Comparison of ENCODE assay signal across 15 cellular contexts in the genomic region with DNA sequence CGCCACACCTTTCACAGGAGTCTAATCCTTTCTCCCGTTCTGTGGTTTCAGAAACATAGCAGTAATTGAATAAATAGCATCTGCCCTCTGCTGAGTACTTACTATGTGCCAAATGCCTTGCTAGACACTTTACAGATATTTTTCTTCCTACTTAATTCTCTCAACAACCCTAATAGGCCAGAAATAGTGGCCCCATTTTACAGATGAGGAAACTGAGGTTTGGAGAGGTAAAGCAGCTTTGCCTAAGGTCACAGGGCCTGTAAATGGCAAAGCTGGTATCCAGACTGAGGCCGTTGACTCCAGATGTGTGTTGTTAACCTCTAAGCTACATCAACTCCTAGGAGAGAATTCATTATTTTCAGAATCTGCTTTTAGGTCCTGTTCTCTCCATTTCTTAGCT.
DNase-seq lines count a peak whose midpoint lies in the region; TF ChIP-seq lines count a peak whose summit lies in the region.
"Had no signal": no experiment of that assay in that cellular context is flagged by ENCODE, and none has a peak within 500 bp of the region (broad histone marks: within the 10 kb centered on the region; RNA-seq: fewer than 3 reads in every experiment).

No MANE protein-coding gene starts in this region.

- no peak overlapping the region for H4K12ac ChIP-seq in trophoblast cell (ENCODE audit: low read depth, low read length)

- CTCF ChIA-PET in Caco-2 (lab: Charles Lee): no interaction called here

- H4K8ac ChIP-seq in trophoblast cell (ENCODE audit: low read depth, low read length): peak overlapping the region; percentile 78

- H3K27me3 ChIP-seq in Caco-2 (replicated peaks; ENCODE audit: control insufficient read depth, insufficient read depth, low read length): no peaks in the 10 kb centered on the region
- H3K27me3 ChIP-seq in SJCRH30: no peaks in the 10 kb centered on the region
- H3K27me3 ChIP-seq in layer of hippocampus (ENCODE audit: control insufficient read depth, insufficient read depth, low read length): no peaks in the 10 kb centered on the region
- no peaks in the 10 kb centered on the region for H3K27me3 ChIP-seq in trophoblast cell (ENCODE audit: insufficient read depth, low read length)

- peak overlapping the region; percentile 84 for H3K27ac ChIP-seq in SJCRH30
- H3K27ac ChIP-seq in layer of hippocampus (ENCODE audit: low read depth, low read length): peak overlapping the region; percentile 6
- H3K27ac ChIP-seq in trophoblast cell (ENCODE audit: low read depth, low read length): peak overlapping the region; percentile 99

- H3K79me1 ChIP-seq in trophoblast cell (ENCODE audit: low read length): peaks cover 82% of the 10 kb centered on the region

- TF ChIP-seq CTCF in Caco-2 (IDR thresholded peaks at IDR 0.05; ENCODE audit: insufficient read depth in 1 of 2, low read depth in 1 of 2, low read length in 1 of 2, severe bottlenecking in 1 of 2, unreplicated experiment in 1 of 2): no peak

- peak overlapping the region; percentile 88 for H2BK12ac ChIP-seq in trophoblast cell (ENCODE audit: low read length)

- peak overlapping the region; percentile 92 for H4K91ac ChIP-seq in trophoblast cell (ENCODE audit: low read depth, low read length)

- WGBS in trophoblast cell (ENCODE audit: extremely low coverage, insufficient coverage, insufficient read length): no CpG with 5 or more reads among the region's 3 CpGs

- no peak overlapping the region for H3K23ac ChIP-seq in trophoblast cell (ENCODE audit: low read length)

- DNase-seq in Caco-2 (no peak), SJCRH30 (no peak), trophoblast cell (no peak), NCI-H187 treated with DMSO at 0.1 percent for 48 hours (lab: John Stamatoyannopoulos, UW) (no peak), HUDEP-2 (lab: John Stamatoyannopoulos, UW; ENCODE audit: unreplicated experiment in 76 of 76) (no peak)
- DNase-seq: C1 segment of cervical spinal cord; CD4-positive, alpha-beta memory T cell; COR-L47; DMS153; EL; GDM1; H9 had no signal

- H3K36me3 Mint-ChIP-seq in Caco-2 (ENCODE audit: insufficient read depth, unreplicated experiment): peaks cover 55% of the 10 kb centered on the region
- H3K36me3 Mint-ChIP-seq: CD4-positive, alpha-beta memory T cell had no signal

- H2AFZ ChIP-seq in trophoblast cell (ENCODE audit: insufficient read depth, low read length, poor library complexity): no peak overlapping the region
- H2AFZ ChIP-seq: GM23338 had no signal

- H3K27ac Mint-ChIP-seq in Caco-2 (ENCODE audit: unreplicated experiment): peak overlapping the region; percentile 50
- H3K27ac Mint-ChIP-seq: CD4-positive, alpha-beta memory T cell had no signal

- H3K4me2 ChIP-seq in trophoblast cell (ENCODE audit: low read length): no peak overlapping the region
- H3K4me2 ChIP-seq: GM23338 had no signal

- H3K4me1 ChIP-seq in Caco-2 (0 out of 2 replicates have a peak, but pooled peaks cover 10% of the 10 kb centered on the region), SJCRH30 (peaks cover 45% of the 10 kb centered on the region), trophoblast cell (ENCODE audit: control insufficient read depth in 1 of 2, insufficient read depth in 2 of 2, low read length in 2 of 2) (peaks cover 41 to 54% of the 10 kb centered on the region in 2 experiments)

- no peak overlapping the region for H3K4me3 Mint-ChIP-seq in Caco-2 (ENCODE audit: unreplicated experiment)
- H3K4me3 Mint-ChIP-seq: CD4-positive, alpha-beta memory T cell; GM23338; H9 had no signal

- no peaks in the 10 kb centered on the region for H3K9me3 Mint-ChIP-seq in Caco-2 (ENCODE audit: unreplicated experiment)
- H3K9me3 Mint-ChIP-seq: CD4-positive, alpha-beta memory T cell; GM23338; H9 had no signal

- H3K36me3 ChIP-seq in Caco-2 (ENCODE audit: control insufficient read depth, insufficient read depth, low read length) (no peaks in the 10 kb centered on the region; the same call in 1 of the 2 replicates), SJCRH30 (0 out of 2 replicates have a peak, but pooled peaks cover 2% of the 10 kb centered on the region), trophoblast cell (ENCODE audit: control insufficient read depth in 1 of 2, insufficient read depth in 2 of 2, low read length in 2 of 2) (peaks cover 38 to 39% of the 10 kb centered on the region in 2 experiments)

- no TSS peak for BruUV-seq in Caco-2 (replicated peaks; lab: Mats Ljungman, UMichigan)

- peak overlapping the region; percentile 53 for H2BK5ac ChIP-seq in trophoblast cell (ENCODE audit: low read depth, low read length, poor library complexity)

- no peak overlapping the region for H3K9ac ChIP-seq in trophoblast cell (ENCODE audit: low read length)

- H2BK120ac ChIP-seq in trophoblast cell (ENCODE audit: insufficient read depth, low read length, poor library complexity): peak overlapping the region; percentile 89

- peak overlapping the region; percentile 94 for H3K14ac ChIP-seq in trophoblast cell (ENCODE audit: low read length)

- H3K4ac ChIP-seq in trophoblast cell (ENCODE audit: low read depth, low read length): peak overlapping the region; percentile 80

- no peaks in the 10 kb centered on the region for H3K27me3 Mint-ChIP-seq in Caco-2 (ENCODE audit: insufficient read depth, unreplicated experiment)

- H3K18ac ChIP-seq in trophoblast cell (ENCODE audit: low read length): peak overlapping the region; percentile 75

- H3K4me1 Mint-ChIP-seq in Caco-2 (ENCODE audit: low read depth, unreplicated experiment): peaks cover 9% of the 10 kb centered on the region
- H3K4me1 Mint-ChIP-seq: CD4-positive, alpha-beta memory T cell had no signal

- peaks cover 32% of the 10 kb centered on the region for H3K79me2 ChIP-seq in trophoblast cell (ENCODE audit: control insufficient read depth, insufficient read depth, low read length, poor library complexity)

- H3K4me3 ChIP-seq in Caco-2 (ENCODE audit: low read depth, low read length) (no peak overlapping the region), SJCRH30 (no peak overlapping the region), trophoblast cell (ENCODE audit: low read depth, low read length) (no peak overlapping the region)
- H3K4me3 ChIP-seq: GM12878, GM23338 had no signal

- intact Hi-C loops in Caco-2 (cut with micrococcal nuclease; ENCODE audit: unreplicated experiment): no loop called here

- POLR2A ChIA-PET in Caco-2 (lab: Charles Lee): no interaction called here

- no peak overlapping the region for H2AK5ac ChIP-seq in trophoblast cell (ENCODE audit: low read length)

- H3K9me3 ChIP-seq in Caco-2 (no peaks in the 10 kb centered on the region), SJCRH30 (replicated peaks) (no peaks in the 10 kb centered on the region), trophoblast cell (ENCODE audit: insufficient read depth, low read depth, low read length) (no peaks in the 10 kb centered on the region)

Comparison
In these comparisons a context has a peak if more than half of its experiments do, and no peak if none do; other contexts are left out.
1. H3K27ac ChIP-seq: peak in every context shown above with its lines; median percentile 99 in trophoblast cell; 84 in SJCRH30; 6 in layer of hippocampus.